18 cellular contexts compared by ENCODE assay signal in the genomic region with DNA sequence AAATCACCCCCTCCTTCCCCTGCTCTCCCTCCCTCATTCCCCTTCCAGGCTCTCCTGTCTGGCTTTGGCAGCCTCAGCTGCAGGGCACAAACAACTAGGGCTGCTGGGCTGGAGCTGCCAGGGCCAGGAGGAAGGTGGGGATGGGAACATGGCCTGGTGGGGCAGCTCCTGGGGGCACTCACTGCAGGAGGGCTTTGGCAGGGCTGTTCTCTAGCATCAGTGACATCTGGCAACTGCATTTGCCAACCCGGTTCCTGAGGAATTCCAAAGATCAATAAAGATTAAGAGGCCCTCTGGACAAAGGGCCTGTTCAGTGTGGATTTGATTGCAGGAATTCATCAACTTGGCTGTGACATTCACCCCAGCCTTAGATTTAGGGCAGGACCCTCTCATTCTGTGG.
DNase-seq lines count a peak whose midpoint lies in the region; ATAC-seq, FAIRE-seq and TF ChIP-seq lines count a peak whose summit lies in the region.
"Had no signal": no experiment of that assay in that cellular context is flagged by ENCODE, and none has a peak within 500 bp of the region (broad histone marks: within the 10 kb centered on the region; RNA-seq: fewer than 3 reads in every experiment).

No MANE protein-coding gene starts in this region.

- ATAC-seq in body of pancreas, result peak; percentile 89
- no peak for ATAC-seq in GM18502 (IDR thresholded peaks at IDR 0.05; ENCODE audit: poor library complexity, unreplicated experiment)
- ATAC-seq: T-cell had no signal

- H3K9me3 Mint-ChIP-seq in H9 (peaks cover 0 to 2% of the 10 kb centered on the region in 2 experiments; a peak in 1 of 5 replicates), neural progenitor cell (peaks cover 3% of the 10 kb centered on the region)
- H3K9me3 Mint-ChIP-seq: CD4-positive, alpha-beta T cell; HFFc6 had no signal

- H4K20me1 ChIP-seq in H9 (ENCODE audit: control insufficient read depth, insufficient read depth, insufficient read length), result no peaks in the 10 kb centered on the region
- no peaks in the 10 kb centered on the region for H4K20me1 ChIP-seq in neural progenitor cell (ENCODE audit: low read depth)

- no peak overlapping the region for H3K23ac ChIP-seq in H9 (ENCODE audit: insufficient read length, low read depth, low read length)

- H3K27me3 ChIP-seq in H9 (ENCODE audit: insufficient read depth, low read length) (no peaks in the 10 kb centered on the region), body of pancreas (no peaks in the 10 kb centered on the region), neural progenitor cell (no peaks in the 10 kb centered on the region), tibial artery (peaks cover 0 to 4% of the 10 kb centered on the region in 2 donors)

- H3K36me3 Mint-ChIP-seq in H9 (ENCODE audit: insufficient read depth in 1 of 3, low read depth in 3 of 3), result no peaks in the 10 kb centered on the region
- no peaks in the 10 kb centered on the region for H3K36me3 Mint-ChIP-seq in neural progenitor cell
- H3K36me3 Mint-ChIP-seq: T-cell had no signal

- no peak overlapping the region for H3T11ph ChIP-seq in H9 (ENCODE audit: low read length)

- no peak overlapping the region for H4K91ac ChIP-seq in H9 (ENCODE audit: insufficient read length, low read depth, low read length)

- H4K5ac ChIP-seq in H9 (ENCODE audit: insufficient read length, low read depth, low read length), result no peak overlapping the region

- H3K27ac Mint-ChIP-seq in H9 (no peak overlapping the region), neural progenitor cell (no peak overlapping the region)
- H3K27ac Mint-ChIP-seq: B cell; CD4-positive, alpha-beta T cell; HFFc6; T-cell had no signal

- H3K4me2 ChIP-seq in H9 (ENCODE audit: insufficient read depth, insufficient read length, low read length) (no peak overlapping the region), neural progenitor cell (no peak overlapping the region)

- WGBS in H9 (ENCODE audit: extremely low coverage, insufficient read length, low lambda C conversion rate), result no CpG with 5 or more reads among the region's 1 CpG
- WGBS in body of pancreas, 2 donors, result 29 to 35% methylated on average over 1 of the region's 1 CpG

- DNase-seq in H9 (no peak), SK-N-DZ (ENCODE audit: low spot score) (peak; percentile 17), body of pancreas (peak; percentile 36 to 67 (median 58)), neural progenitor cell (ENCODE audit: low spot score) (peak; percentile 3), tibial artery (no peak), RCC 7860 (ENCODE audit: low spot score) (no peak)
- DNase-seq: CD4-positive, alpha-beta T cell; DMS79; HFFc6; NCI-H1105 treated with DMSO at 0.1 percent for 48 hours; NCI-H1694 treated with DMSO at 0.1 percent for 48 hours; NCI-H526 treated with DMSO at 0.1 percent for 48 hours; T-cell had no signal

- no peak overlapping the region for H3K56ac ChIP-seq in H9 (ENCODE audit: insufficient read length, low read depth, low read length)

- H3K4me3 Mint-ChIP-seq in H9 (no peak overlapping the region), neural progenitor cell (no peak overlapping the region)
- H3K4me3 Mint-ChIP-seq: B cell; CD4-positive, alpha-beta T cell; HFFc6; T-cell had no signal

- H2BK12ac ChIP-seq in H9 (ENCODE audit: insufficient read length, low read depth, low read length), result no peak overlapping the region

- H2AFZ ChIP-seq in H9 (ENCODE audit: low read length), result no peak overlapping the region
- no peak overlapping the region for H2AFZ ChIP-seq in neural progenitor cell (replicated peaks)

- H2BK20ac ChIP-seq in H9 (ENCODE audit: low read depth, low read length, poor library complexity, severe bottlenecking), result no peak overlapping the region

- H2BK5ac ChIP-seq in H9 (ENCODE audit: insufficient read length, low read length), result no peak overlapping the region

- no peak overlapping the region for H3K4me3 ChIP-seq in body of pancreas
- no peak overlapping the region for H3K4me3 ChIP-seq in neural progenitor cell
- no peak overlapping the region for H3K4me3 ChIP-seq in tibial artery

- H3K9ac ChIP-seq in H9 (ENCODE audit: extremely low read depth, insufficient read length, low read length) (no peak overlapping the region), neural progenitor cell (no peak overlapping the region)

- H2AK5ac ChIP-seq in H9 (ENCODE audit: insufficient read length, low read length), result no peak overlapping the region

- H4K8ac ChIP-seq in H9 (replicated peaks; ENCODE audit: insufficient read length, low read depth, low read length), result no peak overlapping the region

- H3K9me3 ChIP-seq in H9 (ENCODE audit: control insufficient read depth, low read depth, low read length) (no peaks in the 10 kb centered on the region), body of pancreas (no peaks in the 10 kb centered on the region), neural progenitor cell (ENCODE audit: low read depth) (no peaks in the 10 kb centered on the region), tibial artery (no peaks in the 10 kb centered on the region)

- H2BK15ac ChIP-seq in H9 (ENCODE audit: low read depth, low read length), result no peak overlapping the region

- H3K36me3 ChIP-seq in body of pancreas (replicated peaks in 1 of 2; ENCODE audit: insufficient read depth in 1 of 2, low read depth in 2 of 2), result no peaks in the 10 kb centered on the region
- H3K36me3 ChIP-seq in neural progenitor cell, result no peaks in the 10 kb centered on the region
- no peaks in the 10 kb centered on the region for H3K36me3 ChIP-seq in tibial artery

- TF ChIP-seq CTCF in H9 (conservative IDR thresholded peaks at IDR 0.05) (no peak), body of pancreas (IDR thresholded peaks at IDR 0.05) (no peak), neural progenitor cell (IDR thresholded peaks at IDR 0.05) (no peak), tibial artery (IDR thresholded peaks at IDR 0.05) (no peak)

- no peak for TF ChIP-seq POLR2A in body of pancreas (IDR thresholded peaks at IDR 0.05)

- no peaks in the 10 kb centered on the region for H3K4me1 ChIP-seq in H9 (ENCODE audit: insufficient read depth, low read length)
- H3K4me1 ChIP-seq in body of pancreas, result peaks cover 17% of the 10 kb centered on the region
- peaks cover 12% of the 10 kb centered on the region for H3K4me1 ChIP-seq in neural progenitor cell
- H3K4me1 ChIP-seq in tibial artery, result peaks cover 0 to 3% (median 0%) of the 10 kb centered on the region in 4 donors

- peak overlapping the region; percentile 71; the same call in 1 of the 2 replicates for H3K14ac ChIP-seq in H9 (ENCODE audit: insufficient read depth, low read length)

- FAIRE-seq in RCC 7860 (lab: Jason Lieb, UNC), result no peak
- FAIRE-seq: G401.6, GM18507, H1 had no signal

- H3K79me2 ChIP-seq in H9 (ENCODE audit: insufficient read depth, low read length) (no peaks in the 10 kb centered on the region), neural progenitor cell (ENCODE audit: low read depth) (no peaks in the 10 kb centered on the region)

- no peaks in the 10 kb centered on the region for H3F3A ChIP-seq in neural progenitor cell (ENCODE audit: low read depth)

- H3K18ac ChIP-seq in H9 (ENCODE audit: insufficient read length, low read depth, low read length), result no peak overlapping the region

- H3K27me3 Mint-ChIP-seq in H9 (ENCODE audit: low read depth) (peaks cover 8% of the 10 kb centered on the region), neural progenitor cell (ENCODE audit: insufficient read depth, low read depth) (peaks cover 3% of the 10 kb centered on the region)

- H3K4ac ChIP-seq in H9 (ENCODE audit: low read depth, low read length), result no peak overlapping the region

- intact Hi-C loops in body of pancreas (cut with DNase I), result no loop called here
- intact Hi-C loops in tibial artery (cut with DNase I; ENCODE audit: low total_unique reads), result no loop called here

- H2BK120ac ChIP-seq in H9 (ENCODE audit: low read depth, low read length, poor library complexity, severe bottlenecking), result no peak overlapping the region

- H3K23me2 ChIP-seq in H9 (ENCODE audit: insufficient read length, low read depth, low read length, poor library complexity, severe bottlenecking), result no peaks in the 10 kb centered on the region

- peaks cover 8 to 17% of the 10 kb centered on the region in 2 experiments for H3K4me1 Mint-ChIP-seq in H9
- H3K4me1 Mint-ChIP-seq in neural progenitor cell, result peaks cover 28% of the 10 kb centered on the region
- H3K4me1 Mint-ChIP-seq: B cell, T-cell had no signal

- H3K27ac ChIP-seq in H9 (ENCODE audit: insufficient read length, low read depth, low read length), result no peak overlapping the region
- H3K27ac ChIP-seq in body of pancreas, result peak overlapping the region in 3 of 4 donors; percentile 16 to 66 (median 53)
- no peak overlapping the region for H3K27ac ChIP-seq in neural progenitor cell
- no peak overlapping the region for H3K27ac ChIP-seq in tibial artery

- no peaks in the 10 kb centered on the region for H3K79me1 ChIP-seq in H9 (ENCODE audit: insufficient read depth, low read depth, low read length, poor library complexity, severe bottlenecking)

Comparison
In these comparisons a context has a peak if more than half of its experiments do, and no peak if none do; other contexts are left out.
1. DNase-seq: peak in SK-N-DZ (single experiment), body of pancreas (4 of 4) and neural progenitor cell (single experiment); none in H9 (single experiment), tibial artery (0 of 2) and RCC 7860 (single experiment).
2. H3K27ac ChIP-seq: peak in body of pancreas (3 of 4); none in H9 (single experiment), neural progenitor cell (single experiment) and tibial artery (0 of 2).